In the genomic region with DNA sequence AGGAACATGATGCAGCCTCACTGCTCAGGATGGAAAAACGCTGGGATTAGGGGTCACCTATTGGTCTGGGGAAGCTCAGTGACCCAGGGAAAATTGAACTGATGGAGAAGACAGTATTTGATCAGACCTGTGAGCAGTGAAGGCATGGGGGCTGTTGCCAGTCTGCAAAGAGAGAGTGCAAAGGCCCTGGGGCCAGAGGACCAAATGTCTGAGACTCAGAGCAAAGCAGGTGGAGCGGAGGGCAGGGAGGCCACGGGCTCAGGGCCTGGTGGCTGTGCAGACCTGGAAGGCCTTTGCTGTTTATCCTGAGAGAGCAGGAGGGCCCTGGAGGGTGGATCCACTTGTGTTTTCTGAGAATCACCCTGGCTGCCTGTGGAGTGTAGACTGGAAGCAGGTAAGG, we compare ENCODE assay signal across 18 cellular contexts.
"Had no signal": no experiment of that assay in that cellular context is flagged by ENCODE, and none has a peak within 500 bp of the region (broad histone marks: within the 10 kb centered on the region; RNA-seq: fewer than 3 reads in every experiment).

No MANE protein-coding gene starts in this region.

- DNase-seq: cortex of kidney; dorsolateral prefrontal cortex; effector CD8-positive, alpha-beta T cell; gastrocnemius medialis; glutamatergic neuron; left ventricle myocardium inferior; lower lobe of right lung; mesendoderm; nephron progenitor cell; stimulated activated naive CD8-positive, alpha-beta T cell treated with anti-CD3 and anti-CD28 coated beads, Interleukin-15, Interleukin-2, amounts not matched to agents 100 U/mL and 50 U/mL, for 24 hours; thyroid gland had no signal

- H3K4me3 ChIP-seq: dorsolateral prefrontal cortex, esophagus muscularis mucosa, gastrocnemius medialis, left ventricle myocardium inferior, lower lobe of right lung, suprapubic skin, thyroid gland had no signal

- H3K27ac ChIP-seq: epithelial cell of prostate, gastrocnemius medialis, left ventricle myocardium inferior, lower lobe of right lung, neutrophil, suprapubic skin, thyroid gland had no signal

- H3K27ac Mint-ChIP-seq: nephron progenitor cell, type B pancreatic cell had no signal

- H3K4me3 Mint-ChIP-seq: nephron progenitor cell, type B pancreatic cell had no signal

- H3K27me3 Mint-ChIP-seq: naive thymus-derived CD4-positive, alpha-beta T cell; type B pancreatic cell had no signal

- ATAC-seq: gastrocnemius medialis; lower lobe of right lung; naive thymus-derived CD4-positive, alpha-beta T cell; sciatic nerve; stimulated activated naive CD8-positive, alpha-beta T cell treated with anti-CD3 and anti-CD28 coated beads, Interleukin-15, Interleukin-2, amounts not matched to agents 100 U/mL and 50 U/mL, for 24 hours had no signal

- H3K36me3 ChIP-seq: esophagus muscularis mucosa, gastrocnemius medialis, left ventricle myocardium inferior, lower lobe of right lung, suprapubic skin, thyroid gland had no signal

- H3K9me3 ChIP-seq: gastrocnemius medialis, neutrophil, suprapubic skin, thyroid gland had no signal
